ENCODE assay signal across 2 cellular contexts in the genomic region with DNA sequence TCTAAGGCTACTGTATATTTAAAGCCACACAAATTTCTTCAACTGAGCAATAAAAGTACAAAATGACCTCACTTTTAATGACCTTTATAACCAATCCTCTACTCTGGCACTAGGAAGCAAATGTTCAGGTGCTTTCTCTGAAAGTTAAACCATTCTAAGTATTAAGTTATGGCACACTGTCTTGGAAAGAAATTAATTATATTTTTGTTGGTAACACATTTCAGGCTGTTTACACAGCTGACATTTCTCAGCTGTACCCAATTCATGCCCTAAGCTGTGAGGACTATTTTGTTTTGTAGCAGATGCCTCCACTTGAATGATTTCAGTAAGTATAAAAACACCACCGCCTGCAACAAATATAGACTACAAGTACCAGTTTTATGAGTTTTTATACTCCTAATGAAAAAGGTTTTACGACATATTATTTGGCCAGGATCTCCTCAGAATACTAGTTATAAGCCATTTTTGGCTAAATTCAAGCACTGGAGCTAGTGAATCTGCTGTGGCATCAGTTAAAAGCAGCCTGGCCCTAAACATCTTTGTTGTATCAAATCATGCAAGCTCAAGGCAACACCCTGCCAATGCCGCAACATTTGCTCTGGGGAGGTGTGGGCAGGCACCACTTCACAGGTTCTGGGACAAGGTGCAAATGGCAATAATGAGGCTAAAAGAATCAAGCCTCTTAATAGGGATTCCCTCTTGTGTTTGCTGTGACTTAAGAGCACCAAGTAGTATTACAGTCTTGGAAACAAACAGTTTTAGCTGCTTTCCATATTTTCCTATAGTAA.
TF ChIP-seq lines count a peak whose summit lies in the region.

No MANE protein-coding gene starts in this region.

TF ChIP-seq in GM23338, 12 proteins besides CTCF, POLR2A, EP300 and RAD21:
- TF ChIP-seq, protein P1, sequence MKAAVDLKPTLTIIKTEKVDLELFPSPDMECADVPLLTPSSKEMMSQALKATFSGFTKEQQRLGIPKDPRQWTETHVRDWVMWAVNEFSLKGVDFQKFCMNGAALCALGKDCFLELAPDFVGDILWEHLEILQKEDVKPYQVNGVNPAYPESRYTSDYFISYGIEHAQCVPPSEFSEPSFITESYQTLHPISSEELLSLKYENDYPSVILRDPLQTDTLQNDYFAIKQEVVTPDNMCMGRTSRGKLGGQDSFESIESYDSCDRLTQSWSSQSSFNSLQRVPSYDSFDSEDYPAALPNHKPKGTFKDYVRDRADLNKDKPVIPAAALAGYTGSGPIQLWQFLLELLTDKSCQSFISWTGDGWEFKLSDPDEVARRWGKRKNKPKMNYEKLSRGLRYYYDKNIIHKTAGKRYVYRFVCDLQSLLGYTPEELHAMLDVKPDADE (IDR thresholded peaks at IDR 0.05), result no peak
- TF ChIP-seq EZH2 (IDR thresholded peaks at IDR 0.05; ENCODE audit: low read depth, unreplicated experiment) (no peak), CREB1 (CRISPR knock-in tag; IDR thresholded peaks at IDR 0.05; ENCODE audit: low read depth) (no peak), ZNF114 (CRISPR knock-in tag; IDR thresholded peaks at IDR 0.05) (no peak), POLR2AphosphoS5 (IDR thresholded peaks at IDR 0.05; ENCODE audit: low read depth) (no peak), STAT1 (IDR thresholded peaks at IDR 0.05; ENCODE audit: unreplicated experiment) (no peak)
- TF ChIP-seq, protein P2, sequence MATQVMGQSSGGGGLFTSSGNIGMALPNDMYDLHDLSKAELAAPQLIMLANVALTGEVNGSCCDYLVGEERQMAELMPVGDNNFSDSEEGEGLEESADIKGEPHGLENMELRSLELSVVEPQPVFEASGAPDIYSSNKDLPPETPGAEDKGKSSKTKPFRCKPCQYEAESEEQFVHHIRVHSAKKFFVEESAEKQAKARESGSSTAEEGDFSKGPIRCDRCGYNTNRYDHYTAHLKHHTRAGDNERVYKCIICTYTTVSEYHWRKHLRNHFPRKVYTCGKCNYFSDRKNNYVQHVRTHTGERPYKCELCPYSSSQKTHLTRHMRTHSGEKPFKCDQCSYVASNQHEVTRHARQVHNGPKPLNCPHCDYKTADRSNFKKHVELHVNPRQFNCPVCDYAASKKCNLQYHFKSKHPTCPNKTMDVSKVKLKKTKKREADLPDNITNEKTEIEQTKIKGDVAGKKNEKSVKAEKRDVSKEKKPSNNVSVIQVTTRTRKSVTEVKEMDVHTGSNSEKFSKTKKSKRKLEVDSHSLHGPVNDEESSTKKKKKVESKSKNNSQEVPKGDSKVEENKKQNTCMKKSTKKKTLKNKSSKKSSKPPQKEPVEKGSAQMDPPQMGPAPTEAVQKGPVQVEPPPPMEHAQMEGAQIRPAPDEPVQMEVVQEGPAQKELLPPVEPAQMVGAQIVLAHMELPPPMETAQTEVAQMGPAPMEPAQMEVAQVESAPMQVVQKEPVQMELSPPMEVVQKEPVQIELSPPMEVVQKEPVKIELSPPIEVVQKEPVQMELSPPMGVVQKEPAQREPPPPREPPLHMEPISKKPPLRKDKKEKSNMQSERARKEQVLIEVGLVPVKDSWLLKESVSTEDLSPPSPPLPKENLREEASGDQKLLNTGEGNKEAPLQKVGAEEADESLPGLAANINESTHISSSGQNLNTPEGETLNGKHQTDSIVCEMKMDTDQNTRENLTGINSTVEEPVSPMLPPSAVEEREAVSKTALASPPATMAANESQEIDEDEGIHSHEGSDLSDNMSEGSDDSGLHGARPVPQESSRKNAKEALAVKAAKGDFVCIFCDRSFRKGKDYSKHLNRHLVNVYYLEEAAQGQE (IDR thresholded peaks at IDR 0.05; ENCODE audit: unreplicated experiment), result no peak

TF ChIP-seq in GM12878, 131 proteins besides CTCF, POLR2A, EP300 and RAD21 (continued from another document):
- TF ChIP-seq, protein P3, sequence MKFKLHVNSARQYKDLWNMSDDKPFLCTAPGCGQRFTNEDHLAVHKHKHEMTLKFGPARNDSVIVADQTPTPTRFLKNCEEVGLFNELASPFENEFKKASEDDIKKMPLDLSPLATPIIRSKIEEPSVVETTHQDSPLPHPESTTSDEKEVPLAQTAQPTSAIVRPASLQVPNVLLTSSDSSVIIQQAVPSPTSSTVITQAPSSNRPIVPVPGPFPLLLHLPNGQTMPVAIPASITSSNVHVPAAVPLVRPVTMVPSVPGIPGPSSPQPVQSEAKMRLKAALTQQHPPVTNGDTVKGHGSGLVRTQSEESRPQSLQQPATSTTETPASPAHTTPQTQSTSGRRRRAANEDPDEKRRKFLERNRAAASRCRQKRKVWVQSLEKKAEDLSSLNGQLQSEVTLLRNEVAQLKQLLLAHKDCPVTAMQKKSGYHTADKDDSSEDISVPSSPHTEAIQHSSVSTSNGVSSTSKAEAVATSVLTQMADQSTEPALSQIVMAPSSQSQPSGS (IDR thresholded peaks at IDR 0.05; ENCODE audit: low read length), result no peak
- TF ChIP-seq, protein P4, sequence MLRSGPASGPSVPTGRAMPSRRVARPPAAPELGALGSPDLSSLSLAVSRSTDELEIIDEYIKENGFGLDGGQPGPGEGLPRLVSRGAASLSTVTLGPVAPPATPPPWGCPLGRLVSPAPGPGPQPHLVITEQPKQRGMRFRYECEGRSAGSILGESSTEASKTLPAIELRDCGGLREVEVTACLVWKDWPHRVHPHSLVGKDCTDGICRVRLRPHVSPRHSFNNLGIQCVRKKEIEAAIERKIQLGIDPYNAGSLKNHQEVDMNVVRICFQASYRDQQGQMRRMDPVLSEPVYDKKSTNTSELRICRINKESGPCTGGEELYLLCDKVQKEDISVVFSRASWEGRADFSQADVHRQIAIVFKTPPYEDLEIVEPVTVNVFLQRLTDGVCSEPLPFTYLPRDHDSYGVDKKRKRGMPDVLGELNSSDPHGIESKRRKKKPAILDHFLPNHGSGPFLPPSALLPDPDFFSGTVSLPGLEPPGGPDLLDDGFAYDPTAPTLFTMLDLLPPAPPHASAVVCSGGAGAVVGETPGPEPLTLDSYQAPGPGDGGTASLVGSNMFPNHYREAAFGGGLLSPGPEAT (IDR thresholded peaks at IDR 0.05; ENCODE audit: low read depth), result no peak
